In genomic region chr21:14862794-14863720, GRCh38 we compare ENCODE assay signal across 9 cellular contexts.
DNase-seq lines count a peak whose midpoint lies in the region; ATAC-seq and TF ChIP-seq lines count a peak whose summit lies in the region.
"Had no signal": no experiment of that assay in that cellular context is flagged by ENCODE, and none has a peak within 500 bp of the region (broad histone marks: within the 10 kb centered on the region; RNA-seq: fewer than 3 reads in every experiment).

No MANE protein-coding gene starts in this region.

- H3K27me3 Mint-ChIP-seq in type B pancreatic cell, result no peaks in the 10 kb centered on the region

- H3K36me3 ChIP-seq in left ventricle myocardium inferior, result no peaks in the 10 kb centered on the region

- H3K9me3 Mint-ChIP-seq in type B pancreatic cell, result peaks cover 9% of the 10 kb centered on the region

- H3K4me1 ChIP-seq in left ventricle myocardium inferior, result peaks cover 5% of the 10 kb centered on the region
- no peaks in the 10 kb centered on the region for H3K4me1 ChIP-seq in foreskin keratinocyte

- intact Hi-C loops in left ventricle myocardium inferior (cut with micrococcal nuclease) (no loop called here), left cardiac atrium (cut with DNase I) (loop anchor here (5.0 to 10.0 kb wide), 4 partner anchors 204 to 732 kb away; no protein-coding TSS in a partner anchor)

- H3K27me3 ChIP-seq in left ventricle myocardium inferior (ENCODE audit: low read depth) (no peaks in the 10 kb centered on the region), foreskin keratinocyte (no peaks in the 10 kb centered on the region)

- H3K4me3 ChIP-seq in left ventricle myocardium inferior, result no peak overlapping the region

- no peak overlapping the region for H3K27ac ChIP-seq in left ventricle myocardium inferior (replicated peaks)
- no peak overlapping the region for H3K27ac ChIP-seq in foreskin keratinocyte

- peaks cover 32% of the 10 kb centered on the region for H3K4me1 Mint-ChIP-seq in type B pancreatic cell (ENCODE audit: unreplicated experiment)

- peaks cover 6% of the 10 kb centered on the region for H3K36me3 Mint-ChIP-seq in type B pancreatic cell

- DNase-seq in left ventricle myocardium inferior (no peak), left cardiac atrium (no peak), SW480 (ENCODE audit: low spot score) (peak; percentile 13), foreskin keratinocyte (no peak), type B pancreatic cell (ENCODE audit: extremely low spot score, unreplicated experiment) (no peak), epidermal melanocyte (ENCODE audit: insufficient read length, low spot score) (no peak)
- DNase-seq: effector CD4-positive, alpha-beta T cell had no signal

- TF ChIP-seq CTCF in left ventricle myocardium inferior (IDR thresholded peaks at IDR 0.05; ENCODE audit: borderline replicate concordance) (peak; percentile 59), foreskin keratinocyte (conservative IDR thresholded peaks at IDR 0.05) (peak; percentile 67), type B pancreatic cell (conservative IDR thresholded peaks at IDR 0.05) (peak; percentile 89)

- H3K9me3 ChIP-seq in left ventricle myocardium inferior (replicated peaks), result no peaks in the 10 kb centered on the region

- no peak for ATAC-seq in left cardiac atrium
- no peak for ATAC-seq in foreskin keratinocyte
- no peak for ATAC-seq in GM21529 (IDR thresholded peaks at IDR 0.05; ENCODE audit: unreplicated experiment)
- no peak for ATAC-seq in esophagus mucosa

- H3K27ac Mint-ChIP-seq in type B pancreatic cell, result peak overlapping the region; percentile 16

- H3K4me3 Mint-ChIP-seq in type B pancreatic cell, result no peak overlapping the region
